11 cellular contexts compared by ENCODE assay signal in genomic region chr14:74647834-74648361, GRCh38. TPM values are rescaled to one million over a fixed set of nuclear protein-coding genes. Genes with fewer than 3 reads are reported as not detected.
A peak's percentile ranks its signal among the peaks of the same experiment; 100 is the strongest.
DNase-seq lines count a peak whose midpoint lies in the region; ATAC-seq, FAIRE-seq and TF ChIP-seq lines count a peak whose summit lies in the region.
"Had no signal": no experiment of that assay in that cellular context is flagged by ENCODE, and none has a peak within 500 bp of the region (broad histone marks: within the 10 kb centered on the region; RNA-seq: fewer than 3 reads in every experiment).

No MANE protein-coding gene starts in this region.

- no peaks in the 10 kb centered on the region for H3K9me3 Mint-ChIP-seq in chondrocyte (ENCODE audit: low read depth)
- H3K9me3 Mint-ChIP-seq: activated T-cell treated with anti-CD3 and anti-CD28 coated beads, Interleukin-2, amount 50 U/mL, for 72 hours had no signal

- H3K27ac ChIP-seq in small intestine (ENCODE audit: low read depth in 1 of 2, low read length in 1 of 2): no peak overlapping the region
- H3K27ac ChIP-seq: esophagus muscularis mucosa had no signal

- no peaks in the 10 kb centered on the region for H3K36me3 ChIP-seq in small intestine (ENCODE audit: control insufficient read depth in 2 of 2, insufficient read depth in 2 of 2, low read length in 2 of 2)
- H3K36me3 ChIP-seq: esophagus muscularis mucosa had no signal

- no peaks in the 10 kb centered on the region for H3K9me3 ChIP-seq in small intestine (ENCODE audit: control insufficient read depth, low read depth)
- H3K9me3 ChIP-seq: esophagus muscularis mucosa had no signal

- H3K4me1 Mint-ChIP-seq in chondrocyte (ENCODE audit: low read depth): peaks cover 59% of the 10 kb centered on the region

- in situ Hi-C loops in G401 (cut with HindIII; ENCODE audit: low sequenced_read_pairs): no loop called here

- no peaks in the 10 kb centered on the region for H3K4me1 ChIP-seq in small intestine (ENCODE audit: control insufficient read depth in 2 of 2, insufficient read depth in 1 of 2, low read depth in 1 of 2, low read length in 1 of 2)

- DNase-seq in G401 (ENCODE audit: low spot score) (peak; percentile 66), NCI-H2171 (lab: John Stamatoyannopoulos, UW) (peak; percentile 87), chondrocyte (ENCODE audit: low spot score) (no peak), posterior vena cava (ENCODE audit: low spot score) (peak; percentile 68), small intestine (no peak), SIG-M5 (lab: John Stamatoyannopoulos, UW) (no peak)
- no peak for DNase-seq in stimulated activated naive CD4-positive, alpha-beta T cell (lab: John Stamatoyannopoulos, UW)
- DNase-seq: activated T-cell treated with anti-CD3 and anti-CD28 coated beads, Interleukin-2, amount 50 U/mL, for 72 hours; stimulated activated CD4-positive, alpha-beta T cell treated with anti-CD3 and anti-CD28 coated beads, Interleukin-4, amount 100 ng/mL, for 4 hours had no signal

- no peak for TF ChIP-seq CTCF in chondrocyte (IDR thresholded peaks at IDR 0.05)

- 14 to 35% (median 32%) methylated on average over 5 of the region's 5 CpGs for WGBS in small intestine, 3 donors

- peak overlapping the region; percentile 45 for H3K27ac Mint-ChIP-seq in chondrocyte (ENCODE audit: unreplicated experiment)
- H3K27ac Mint-ChIP-seq: activated T-cell treated with anti-CD3 and anti-CD28 coated beads, Interleukin-2, amount 50 U/mL, for 72 hours had no signal

- intact Hi-C loops in posterior vena cava (cut with DNase I): no loop called here

- no peak overlapping the region for H3K4me3 Mint-ChIP-seq in chondrocyte (ENCODE audit: unreplicated experiment)
- H3K4me3 Mint-ChIP-seq: activated T-cell treated with anti-CD3 and anti-CD28 coated beads, Interleukin-2, amount 50 U/mL, for 72 hours had no signal

- FAIRE-seq in small intestine (lab: Jason Lieb, UNC): no peak

- ATAC-seq in GM18870 (IDR thresholded peaks at IDR 0.05; ENCODE audit: unreplicated experiment): no peak

- no peak overlapping the region for H3K4me3 ChIP-seq in small intestine (ENCODE audit: low read depth in 1 of 2, low read length in 2 of 2)
- H3K4me3 ChIP-seq: esophagus muscularis mucosa had no signal

- no peaks in the 10 kb centered on the region for H3K27me3 Mint-ChIP-seq in chondrocyte (ENCODE audit: low read depth)

- peaks cover 0 to 2% of the 10 kb centered on the region in 2 donors for H3K27me3 ChIP-seq in small intestine (ENCODE audit: control insufficient read depth in 2 of 2, insufficient read depth in 2 of 2, low read length in 2 of 2)

- no peaks in the 10 kb centered on the region for H3K36me3 Mint-ChIP-seq in chondrocyte (ENCODE audit: low read depth)

RNA-seq across cellular contexts. Expression of gene LTBP2, which starts 35.9 kb away (rescaled TPM):
- total RNA-seq in G401 (2014; rRNA removed; shearing (Covaris generic)): 30.0 and 33.4 TPM in 2 replicates
- total RNA-seq in chondrocyte (210 to 446 TPM (median 215 TPM) in 3 replicates), posterior vena cava (100 to 1,000 TPM; 141 to 168 TPM)
- polyA plus RNA-seq in small intestine: 1 to 10 TPM in 1 of 3 donors, under 1 TPM in 2; 0.22 to 1.8 (median 0.54) TPM

Comparison
In these comparisons a context has a peak if more than half of its experiments do, and no peak if none do; other contexts are left out.
1. DNase-seq: peak in G401 (single experiment), NCI-H2171 (single experiment) and posterior vena cava (single experiment); none in chondrocyte (single experiment), small intestine (single experiment), stimulated activated naive CD4-positive, alpha-beta T cell (0 of 6) and SIG-M5 (single experiment).